8 cellular contexts compared by ENCODE assay signal in genomic region chr9:89497978-89498844, GRCh38. TPM values are rescaled to one million over a fixed set of nuclear protein-coding genes. Genes with fewer than 3 reads are reported as not detected.
A peak's percentile ranks its signal among the peaks of the same experiment; 100 is the strongest.
DNase-seq lines count a peak whose midpoint lies in the region; ATAC-seq, FAIRE-seq and TF ChIP-seq lines count a peak whose summit lies in the region.

Gene SEMA4D, minus strand, starts transcription at chr9:89498113. Its CDS starts 92,657 bp downstream, at chr9:89405456.

- H3K36me3 Mint-ChIP-seq in Caco-2 (ENCODE audit: insufficient read depth, unreplicated experiment) = no peaks in the 10 kb centered on the region
- peaks cover 22% of the 10 kb centered on the region for H3K36me3 Mint-ChIP-seq in T-helper 1 cell treated with Interleukin-12 subunit alpha and Interleukin-12 subunit beta and Interleukin-4 antibody, amounts not matched to agents 30 μg/mL and 1 μg/mL, for 36 hours (ENCODE audit: low read depth)

- H3K27me3 Mint-ChIP-seq in Caco-2 (ENCODE audit: insufficient read depth, unreplicated experiment) = peaks cover 2% of the 10 kb centered on the region
- no peaks in the 10 kb centered on the region for H3K27me3 Mint-ChIP-seq in T-helper 1 cell treated with Interleukin-12 subunit alpha and Interleukin-12 subunit beta and Interleukin-4 antibody, amounts not matched to agents 30 μg/mL and 1 μg/mL, for 36 hours (ENCODE audit: low read depth)

- H3K4me1 Mint-ChIP-seq in Caco-2 (ENCODE audit: low read depth, unreplicated experiment) = no peaks in the 10 kb centered on the region
- peaks cover 81% of the 10 kb centered on the region for H3K4me1 Mint-ChIP-seq in T-helper 1 cell treated with Interleukin-12 subunit alpha and Interleukin-12 subunit beta and Interleukin-4 antibody, amounts not matched to agents 30 μg/mL and 1 μg/mL, for 36 hours (ENCODE audit: low read depth)

- H3K4me1 ChIP-seq in Caco-2 (no peaks in the 10 kb centered on the region; the same call in 1 of the 2 replicates), small intestine (ENCODE audit: control insufficient read depth in 2 of 2, insufficient read depth in 1 of 2, low read depth in 1 of 2, low read length in 1 of 2) (peaks cover 2 to 6% of the 10 kb centered on the region in 2 donors)

- H3K27me3 ChIP-seq in Caco-2 (replicated peaks; ENCODE audit: control insufficient read depth, insufficient read depth, low read length) = no peaks in the 10 kb centered on the region
- H3K27me3 ChIP-seq in bronchial epithelial cell (ENCODE audit: control insufficient read depth, insufficient read depth, low read length) = peaks cover 6% of the 10 kb centered on the region
- no peaks in the 10 kb centered on the region for H3K27me3 ChIP-seq in small intestine (ENCODE audit: control insufficient read depth in 2 of 2, insufficient read depth in 2 of 2, low read length in 2 of 2)

- 9 to 50% (median 46%) methylated on average over 7 to 42 of the region's 42 CpGs for WGBS in small intestine, 3 donors

- H3K27ac Mint-ChIP-seq in Caco-2 (ENCODE audit: unreplicated experiment) = no peak within 1 kb of the TSS
- peak within 1 kb of the TSS; percentile 96 for H3K27ac Mint-ChIP-seq in T-helper 1 cell treated with Interleukin-12 subunit alpha and Interleukin-12 subunit beta and Interleukin-4 antibody, amounts not matched to agents 30 μg/mL and 1 μg/mL, for 36 hours

- no peaks in the 10 kb centered on the region for H3K9me3 Mint-ChIP-seq in Caco-2 (ENCODE audit: unreplicated experiment)
- no peaks in the 10 kb centered on the region for H3K9me3 Mint-ChIP-seq in T-helper 1 cell treated with Interleukin-12 subunit alpha and Interleukin-12 subunit beta and Interleukin-4 antibody, amounts not matched to agents 30 μg/mL and 1 μg/mL, for 36 hours

- peak within 1 kb of the TSS; percentile 70 to 77 for H3K27ac ChIP-seq in small intestine (ENCODE audit: low read depth in 1 of 2, low read length in 1 of 2)

- peak within 1 kb of the TSS; percentile 56 for H3K4me3 ChIP-seq in Caco-2 (ENCODE audit: low read depth, low read length)
- peak within 1 kb of the TSS; percentile 48 for H3K4me3 ChIP-seq in bronchial epithelial cell (ENCODE audit: low read depth, low read length)
- peak within 1 kb of the TSS; percentile 78 to 88 for H3K4me3 ChIP-seq in small intestine (ENCODE audit: low read depth in 1 of 2, low read length in 2 of 2)

- POLR2A ChIA-PET in Caco-2 (lab: Charles Lee) = no interaction called here

- DNase-seq in Caco-2 (peak; percentile 48 to 74), MV-4-11 (lab: John Stamatoyannopoulos, UW) (peak; percentile 74), bronchial epithelial cell (ENCODE audit: low read depth) (peak; percentile 18), iris pigment epithelial cell (ENCODE audit: low read depth) (peak; percentile 24), small intestine (peak; percentile 78), inferior parietal cortex (ENCODE audit: extremely low spot score) (no peak)

- H3K9me3 ChIP-seq in Caco-2 (no peaks in the 10 kb centered on the region), small intestine (ENCODE audit: control insufficient read depth, low read depth) (no peaks in the 10 kb centered on the region)

- H3K36me3 ChIP-seq in Caco-2 (ENCODE audit: control insufficient read depth, insufficient read depth, low read length) (no peaks in the 10 kb centered on the region), bronchial epithelial cell (ENCODE audit: control insufficient read depth, insufficient read depth, low read length) (no peaks in the 10 kb centered on the region), small intestine (ENCODE audit: control insufficient read depth in 2 of 2, insufficient read depth in 2 of 2, low read length in 2 of 2) (no peaks in the 10 kb centered on the region)

- no TSS peak for BruUV-seq in Caco-2 (replicated peaks; lab: Mats Ljungman, UMichigan)

- peak; percentile 43 for ATAC-seq in GM21390 (IDR thresholded peaks at IDR 0.05; ENCODE audit: unreplicated experiment)

- TF ChIP-seq CTCF in Caco-2 (IDR thresholded peaks at IDR 0.05; ENCODE audit: insufficient read depth in 1 of 2, low read depth in 1 of 2, low read length in 1 of 2, severe bottlenecking in 1 of 2, unreplicated experiment in 1 of 2) (no peak), bronchial epithelial cell (IDR thresholded peaks at IDR 0.05; ENCODE audit: insufficient read depth, low read length, severe bottlenecking) (no peak)

- peak within 1 kb of the TSS; percentile 64 for H3K4me3 Mint-ChIP-seq in Caco-2 (ENCODE audit: unreplicated experiment)
- peak within 1 kb of the TSS; percentile 99 for H3K4me3 Mint-ChIP-seq in T-helper 1 cell treated with Interleukin-12 subunit alpha and Interleukin-12 subunit beta and Interleukin-4 antibody, amounts not matched to agents 30 μg/mL and 1 μg/mL, for 36 hours

- no peak for FAIRE-seq in bronchial epithelial cell (lab: Jason Lieb, UNC)
- FAIRE-seq in small intestine (lab: Jason Lieb, UNC) = no peak

- CTCF ChIA-PET in Caco-2 (lab: Charles Lee) = no interaction called here

- intact Hi-C loops in Caco-2 (cut with micrococcal nuclease; ENCODE audit: unreplicated experiment) = loop anchor here (2.0 kb wide), 1 partner anchor 51 kb away; no protein-coding TSS in a partner anchor

RNA-seq across cellular contexts. Expression of gene SEMA4D, which starts in this region (rescaled TPM):
- total RNA-seq in Caco-2 (2022) (16.0 and 17.1 TPM in 2 replicates), bronchial epithelial cell (1.8 and 6.1 TPM in 2 replicates)
- polyA plus RNA-seq in small intestine = 1 to 10 TPM in 2 of 3 donors, under 1 TPM in 1; 0.67 to 8.8 (median 4.6) TPM
